ENCODE assay signal across 9 cellular contexts in the genomic region with DNA sequence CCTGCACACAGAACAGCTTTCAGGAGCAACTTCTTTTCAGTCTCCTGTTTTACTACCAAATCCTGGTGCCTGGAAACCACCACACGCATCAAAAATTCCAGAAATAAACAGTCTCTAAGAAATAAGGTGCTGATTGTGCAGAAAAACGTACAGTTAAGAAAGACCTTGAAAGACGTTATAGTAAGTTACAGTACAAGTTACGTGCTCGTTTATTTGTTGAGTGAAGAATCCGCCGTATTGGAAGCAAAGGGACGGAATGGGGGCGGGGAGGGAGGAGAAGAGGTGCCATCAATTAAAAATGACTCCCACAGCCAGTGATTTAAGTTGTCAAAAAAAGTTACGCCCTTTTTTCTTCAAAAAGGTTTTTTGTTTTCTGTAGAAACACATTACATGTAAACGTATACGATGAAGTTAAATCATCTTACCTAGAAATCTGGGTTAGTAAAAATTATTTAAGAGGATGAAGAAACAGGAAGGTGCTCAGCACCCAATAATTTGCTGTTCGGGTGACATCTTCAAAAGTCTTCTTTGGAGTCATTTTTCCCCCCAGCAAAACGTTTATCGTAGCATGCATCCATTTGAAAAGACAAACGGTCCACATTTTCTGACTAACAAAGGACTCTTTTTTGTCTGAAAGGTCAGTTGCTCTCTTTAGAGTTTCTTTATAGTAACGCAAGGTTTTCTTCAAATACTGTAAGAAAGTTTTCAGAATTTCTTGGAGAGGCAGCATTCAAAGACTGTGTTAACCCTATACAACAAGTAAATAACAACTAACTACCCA. TPM values are rescaled to one million over a fixed set of nuclear protein-coding genes. Genes with fewer than 3 reads are reported as not detected.
DNase-seq lines count a peak whose midpoint lies in the region; FAIRE-seq and TF ChIP-seq lines count a peak whose summit lies in the region.
"Had no signal": no experiment of that assay in that cellular context is flagged by ENCODE, and none has a peak within 500 bp of the region (broad histone marks: within the 10 kb centered on the region; RNA-seq: fewer than 3 reads in every experiment).

No MANE protein-coding gene starts in this region.

- H3K27ac Mint-ChIP-seq in T-helper 1 cell treated with Interleukin-12 subunit alpha and Interleukin-12 subunit beta and Interleukin-4 antibody, amounts not matched to agents 30 μg/mL and 1 μg/mL, for 36 hours, result no peak overlapping the region
- no peak overlapping the region for H3K27ac Mint-ChIP-seq in activated naive CD8-positive, alpha-beta T cell

- peak overlapping the region; percentile 94 for H3K4me2 ChIP-seq in keratinocyte (ENCODE audit: control insufficient read depth, extremely low read depth, insufficient read depth, low read depth, low read length)

- peaks cover 2% of the 10 kb centered on the region for H3K36me3 Mint-ChIP-seq in T-helper 1 cell treated with Interleukin-12 subunit alpha and Interleukin-12 subunit beta and Interleukin-4 antibody, amounts not matched to agents 30 μg/mL and 1 μg/mL, for 36 hours (ENCODE audit: low read depth)
- H3K36me3 Mint-ChIP-seq in activated naive CD8-positive, alpha-beta T cell, result no peaks in the 10 kb centered on the region

- FAIRE-seq in keratinocyte (lab: Jason Lieb, UNC), result peak; percentile 61
- FAIRE-seq: colon had no signal

- dilution Hi-C loops in keratinocyte (cut with MboI; ENCODE audit: extremely low pct_ligation_motif_present, low sequenced_read_pairs), result no loop called here

- DNase-seq in T-helper 1 cell (no peak), keratinocyte (ENCODE audit: low read depth, low spot score) (no peak), amniotic stem cell (lab: John Stamatoyannopoulos, UW) (no peak), NCI-H1417 treated with DMSO at 0.1 percent for 48 hours (lab: John Stamatoyannopoulos, UW) (no peak), D341Med (ENCODE audit: low spot score) (no peak)

- no peaks in the 10 kb centered on the region for H4K20me1 ChIP-seq in keratinocyte (ENCODE audit: control insufficient read depth, extremely low read depth, insufficient read depth, low read length)

- H3K27me3 Mint-ChIP-seq in T-helper 1 cell treated with Interleukin-12 subunit alpha and Interleukin-12 subunit beta and Interleukin-4 antibody, amounts not matched to agents 30 μg/mL and 1 μg/mL, for 36 hours (ENCODE audit: low read depth), result peaks cover 59% of the 10 kb centered on the region
- peaks cover 33% of the 10 kb centered on the region for H3K27me3 Mint-ChIP-seq in activated naive CD8-positive, alpha-beta T cell

- H3K4me3 Mint-ChIP-seq in T-helper 1 cell treated with Interleukin-12 subunit alpha and Interleukin-12 subunit beta and Interleukin-4 antibody, amounts not matched to agents 30 μg/mL and 1 μg/mL, for 36 hours, result peak overlapping the region; percentile 86
- H3K4me3 Mint-ChIP-seq in activated naive CD8-positive, alpha-beta T cell, result peak overlapping the region; percentile 85

- H3K27me3 ChIP-seq in keratinocyte (ENCODE audit: control insufficient read depth, extremely low read depth, insufficient read depth, low read length), result no peaks in the 10 kb centered on the region
- H3K27me3 ChIP-seq in stomach smooth muscle (ENCODE audit: control insufficient read depth in 1 of 2, insufficient read depth in 2 of 2, low read length in 2 of 2), result no peaks in the 10 kb centered on the region

- peaks cover 15% of the 10 kb centered on the region for H3K4me1 ChIP-seq in keratinocyte (ENCODE audit: control insufficient read depth, extremely low read depth, insufficient read depth, low read length)
- H3K4me1 ChIP-seq in stomach smooth muscle (ENCODE audit: control insufficient read depth, insufficient read depth, low read length), result no peaks in the 10 kb centered on the region

- no peaks in the 10 kb centered on the region for H3K9me1 ChIP-seq in keratinocyte (ENCODE audit: control insufficient read depth, extremely low read depth, insufficient read depth, low read length)

- no peaks in the 10 kb centered on the region for H3K9me3 Mint-ChIP-seq in T-helper 1 cell treated with Interleukin-12 subunit alpha and Interleukin-12 subunit beta and Interleukin-4 antibody, amounts not matched to agents 30 μg/mL and 1 μg/mL, for 36 hours
- no peaks in the 10 kb centered on the region for H3K9me3 Mint-ChIP-seq in activated naive CD8-positive, alpha-beta T cell (ENCODE audit: low read depth)

- TF ChIP-seq CTCF in keratinocyte (optimal IDR thresholded peaks at IDR 0.05 in 1 of 3, IDR thresholded peaks at IDR 0.05 in 1 of 3, conservative IDR thresholded peaks at IDR 0.05 in 1 of 3; ENCODE audit: extremely low read depth in 1 of 3, insufficient read depth in 2 of 3, low read length in 3 of 3), result no peak

- peak overlapping the region; percentile 86 for H3K27ac ChIP-seq in keratinocyte (ENCODE audit: control insufficient read depth, insufficient read depth, low read length)
- H3K27ac ChIP-seq in stomach smooth muscle (ENCODE audit: low read length), result no peak overlapping the region

- H2AFZ ChIP-seq in keratinocyte (ENCODE audit: control insufficient read depth, low read length), result peak overlapping the region; percentile 78

- no peaks in the 10 kb centered on the region for H3K9me3 ChIP-seq in keratinocyte (ENCODE audit: control insufficient read depth, low read depth, low read length)
- no peaks in the 10 kb centered on the region for H3K9me3 ChIP-seq in stomach smooth muscle (ENCODE audit: control insufficient read depth in 2 of 2, low read length in 2 of 2)

- peaks cover 17% of the 10 kb centered on the region for H3K4me1 Mint-ChIP-seq in T-helper 1 cell treated with Interleukin-12 subunit alpha and Interleukin-12 subunit beta and Interleukin-4 antibody, amounts not matched to agents 30 μg/mL and 1 μg/mL, for 36 hours (ENCODE audit: low read depth)
- H3K4me1 Mint-ChIP-seq in activated naive CD8-positive, alpha-beta T cell (ENCODE audit: low read depth), result peaks cover 19% of the 10 kb centered on the region

- H3K79me2 ChIP-seq in keratinocyte (ENCODE audit: control insufficient read depth, insufficient read depth, low read length), result peaks cover 25% of the 10 kb centered on the region

- H3K36me3 ChIP-seq in keratinocyte (ENCODE audit: control insufficient read depth in 2 of 2, extremely low read depth in 1 of 2, insufficient read depth in 2 of 2, low read length in 2 of 2) (no peaks in the 10 kb centered on the region), stomach smooth muscle (ENCODE audit: control insufficient read depth in 2 of 2, insufficient read depth in 2 of 2, low read length in 2 of 2) (no peaks in the 10 kb centered on the region)

- peak overlapping the region; percentile 81 to 93 (median 81) for H3K4me3 ChIP-seq in keratinocyte (ENCODE audit: control insufficient read depth in 2 of 3, extremely low read depth in 1 of 3, insufficient read depth in 2 of 3, low read depth in 1 of 3, low read length in 3 of 3)
- peak overlapping the region; percentile 61 to 88 for H3K4me3 ChIP-seq in stomach smooth muscle (ENCODE audit: low read length in 2 of 2)

- peak overlapping the region; percentile 95 for H3K9ac ChIP-seq in keratinocyte (ENCODE audit: control insufficient read depth, extremely low read depth, insufficient read depth, low read length)
- peak overlapping the region; percentile 55 to 77 for H3K9ac ChIP-seq in stomach smooth muscle (ENCODE audit: low read length in 2 of 2)

RNA-seq across cellular contexts. Expression of a gene that starts 0.8 kb away (rescaled TPM):
- 13.4 to 26.6 TPM (median 22.7 TPM) in 3 replicates for polyA plus RNA-seq in keratinocyte
- 97.8 TPM for polyA plus RNA-seq in keratinocyte (2011; ENCODE audit: low read depth)
- 5.4 and 11.3 TPM in 2 replicates for polyA plus RNA-seq in keratinocyte (2011; cell fraction: cytosol; rRNA removed)
- polyA plus RNA-seq in keratinocyte (2011; cell fraction: nucleus; rRNA removed), result 18.3 and 24.3 TPM in 2 replicates
- 24.4 and 36.1 TPM in 2 replicates for polyA plus RNA-seq in keratinocyte (2012; ENCODE audit: low replicate concordance)
- polyA minus RNA-seq in keratinocyte, result 56.5 to 74.6 TPM (median 62.3 TPM) in 3 replicates
- polyA minus RNA-seq in keratinocyte (2011; cell fraction: cytosol; rRNA and poly(A)+ RNA removed), result 19.2 TPM
- 23.7 and 44.8 TPM in 2 replicates for polyA minus RNA-seq in keratinocyte (2011; cell fraction: nucleus; rRNA and poly(A)+ RNA removed)
